Comparison of ENCODE assay signal across 20 cellular contexts in genomic region chr17:36879599-36880255, GRCh38. TPM values are rescaled to one million over a fixed set of nuclear protein-coding genes. Genes with fewer than 3 reads are reported as not detected.
A peak's percentile ranks its signal among the peaks of the same experiment; 100 is the strongest.
DNase-seq lines count a peak whose midpoint lies in the region; ATAC-seq, FAIRE-seq and TF ChIP-seq lines count a peak whose summit lies in the region.
"Had no signal": no experiment of that assay in that cellular context is flagged by ENCODE, and none has a peak within 500 bp of the region (broad histone marks: within the 10 kb centered on the region; RNA-seq: fewer than 3 reads in every experiment).

No MANE protein-coding gene starts in this region.

- WGBS in K562 (ENCODE audit: insufficient coverage, low coverage, missing lambda C conversion rate), result 41% methylated on average over 15 of the region's 15 CpGs
- WGBS in stomach, 5 donors, result 79 to 82% (median 81%) methylated on average over 15 of the region's 15 CpGs

- H3K9me1 ChIP-seq in K562 (ENCODE audit: control insufficient read depth, insufficient read depth, low read length), result no peaks in the 10 kb centered on the region

- CTCF ChIA-PET in K562 (lab: Yijun Ruan, JAX; ENCODE audit: low intra/inter-chr PET ratio), result no interaction called here

- no peak overlapping the region for H3K4me2 ChIP-seq in K562 (ENCODE audit: insufficient read depth, low read length)
- H3K4me2 ChIP-seq in neural progenitor cell, result peak overlapping the region; percentile 31
- H3K4me2 ChIP-seq: BLaER1 had no signal

- no peaks in the 10 kb centered on the region for H3F3A ChIP-seq in neural progenitor cell (ENCODE audit: low read depth)

- no peak for FAIRE-seq in K562 (lab: Jason Lieb, UNC)
- FAIRE-seq: GM12892, H1 had no signal

- H3K9me3 ChIP-seq in K562 (replicated peaks; ENCODE audit: control insufficient read depth, insufficient read depth, low read depth, low read length), result peaks cover 2% of the 10 kb centered on the region; the same call in 1 of the 2 replicates
- H3K9me3 ChIP-seq in neural progenitor cell (ENCODE audit: low read depth), result no peaks in the 10 kb centered on the region
- H3K9me3 ChIP-seq in stomach, result peaks cover 0 to 16% (median 11%) of the 10 kb centered on the region in 4 donors
- H3K9me3 ChIP-seq: Caco-2 had no signal

- DNase-seq in NCI-H1417 (lab: John Stamatoyannopoulos, UW), result peak in 2 of 3 experiments; percentile 61 to 90
- peak; percentile 62 for DNase-seq in NCI-H2227 (lab: John Stamatoyannopoulos, UW; ENCODE audit: unreplicated experiment)
- no peak for DNase-seq in K562 (ENCODE audit: extremely low read depth in 1 of 4, low spot score in 3 of 4)
- DNase-seq in neural progenitor cell (ENCODE audit: low spot score), result peak; percentile 54
- DNase-seq in endothelial cell (ENCODE audit: low spot score), result no peak
- DNase-seq in SW480 (ENCODE audit: low spot score), result no peak
- DNase-seq in stomach, result no peak
- no peak for DNase-seq in MV-4-11 (lab: John Stamatoyannopoulos, UW)
- DNase-seq: 8988T; AML-193; Caco-2; CD8-positive, alpha-beta memory T cell; DND-41; GDM1; HFFc6 had no signal

- TF ChIP-seq CTCF in K562 (IDR thresholded peaks at IDR 0.05 in 2 of 3, conservative IDR thresholded peaks at IDR 0.05 in 1 of 3; ENCODE audit: insufficient read depth in 2 of 3, low read depth in 1 of 3, low read length in 3 of 3) (no peak), neural progenitor cell (IDR thresholded peaks at IDR 0.05) (no peak), endothelial cell (IDR thresholded peaks at IDR 0.05; ENCODE audit: unreplicated experiment) (no peak), stomach (IDR thresholded peaks at IDR 0.05) (no peak)

- H3K36me3 Mint-ChIP-seq in neural progenitor cell (no peaks in the 10 kb centered on the region), endothelial cell (ENCODE audit: low read depth, unreplicated experiment) (no peaks in the 10 kb centered on the region)

- H3K36me3 ChIP-seq in K562 (ENCODE audit: control insufficient read depth, insufficient read depth, low read length) (no peaks in the 10 kb centered on the region), neural progenitor cell (no peaks in the 10 kb centered on the region), stomach (no peaks in the 10 kb centered on the region)
- H3K36me3 ChIP-seq: BLaER1, HAP-1 had no signal

- TF ChIP-seq POLR2A in K562 (conservative IDR thresholded peaks at IDR 0.05), result no peak
- no peak for TF ChIP-seq POLR2A in stomach (IDR thresholded peaks at IDR 0.05)

- peaks cover 8% of the 10 kb centered on the region for H3K9me3 Mint-ChIP-seq in neural progenitor cell
- H3K9me3 Mint-ChIP-seq in endothelial cell (ENCODE audit: unreplicated experiment), result no peaks in the 10 kb centered on the region

- ATAC-seq in K562, result no peak

- POLR2A ChIA-PET in K562 (lab: Yijun Ruan, JAX), result interaction anchor here (0.6 kb wide), 1 partner anchor 96 kb away, joined by 3 read pairs; no protein-coding TSS in a partner anchor

- TF ChIP-seq RAD21 in K562 (CRISPR knock-in tag; conservative IDR thresholded peaks at IDR 0.05 in 1 of 2, IDR thresholded peaks at IDR 0.05 in 1 of 2), result no peak

- H3K27ac Mint-ChIP-seq in neural progenitor cell (peak overlapping the region; percentile 0), endothelial cell (ENCODE audit: unreplicated experiment) (no peak overlapping the region)
- H3K27ac Mint-ChIP-seq: CD8-positive, alpha-beta memory T cell; HFFc6 had no signal

- H3K9ac ChIP-seq in K562 (ENCODE audit: insufficient read depth in 1 of 2, low read depth in 2 of 2, low read length in 2 of 2) (no peak overlapping the region), neural progenitor cell (no peak overlapping the region)
- H3K9ac ChIP-seq: BLaER1 had no signal

- H3K4me3 ChIP-seq in K562 (no peak overlapping the region), neural progenitor cell (no peak overlapping the region), stomach (no peak overlapping the region)
- H3K4me3 ChIP-seq: BLaER1, HAP-1 had no signal

- H3K4me1 Mint-ChIP-seq in neural progenitor cell (peaks cover 23% of the 10 kb centered on the region), endothelial cell (ENCODE audit: unreplicated experiment) (no peaks in the 10 kb centered on the region)
- H3K4me1 Mint-ChIP-seq: CD8-positive, alpha-beta memory T cell had no signal

- H3K79me2 ChIP-seq in K562 (ENCODE audit: control insufficient read depth, insufficient read depth, low read length) (no peaks in the 10 kb centered on the region), neural progenitor cell (ENCODE audit: low read depth) (no peaks in the 10 kb centered on the region)

- H3K4me1 ChIP-seq in K562 (replicated peaks in 1 of 2; ENCODE audit: control insufficient read depth in 2 of 2, insufficient read depth in 2 of 2, low read length in 2 of 2) (peaks cover 0 to 8% of the 10 kb centered on the region in 2 experiments; a peak in 3 of 5 replicates), neural progenitor cell (no peaks in the 10 kb centered on the region), stomach (peaks cover 0 to 5% (median 2%) of the 10 kb centered on the region in 4 donors)
- H3K4me1 ChIP-seq: Caco-2, HAP-1 had no signal

- H3K27me3 ChIP-seq in K562 (ENCODE audit: control insufficient read depth in 2 of 2, insufficient read depth in 2 of 2, low read length in 2 of 2), result peaks cover 2 to 31% of the 10 kb centered on the region in 2 experiments; a peak in 4 of 5 replicates
- no peaks in the 10 kb centered on the region for H3K27me3 ChIP-seq in neural progenitor cell
- H3K27me3 ChIP-seq in stomach, result peaks cover 0 to 81% (median 24%) of the 10 kb centered on the region in 3 donors

- BruUV-seq in K562 (replicated peaks; lab: Mats Ljungman, UMichigan), result no TSS peak

- in situ Hi-C loops in K562 (cut with MboI), result no loop called here

- 0 out of 2 replicates have a peak, but pooled peaks cover 3% of the 10 kb centered on the region for H4K20me1 ChIP-seq in K562 (replicated peaks; ENCODE audit: control insufficient read depth, insufficient read depth, low read length)
- H4K20me1 ChIP-seq in neural progenitor cell (ENCODE audit: low read depth), result no peaks in the 10 kb centered on the region
- H4K20me1 ChIP-seq: BLaER1 had no signal

- no peak overlapping the region for H3K27ac ChIP-seq in K562 (ENCODE audit: extremely low read depth, low read depth, low read length)
- H3K27ac ChIP-seq in neural progenitor cell, result no peak overlapping the region
- no peak overlapping the region for H3K27ac ChIP-seq in stomach
- H3K27ac ChIP-seq: BLaER1, HL-60 had no signal

- no peak overlapping the region for H3K4me3 Mint-ChIP-seq in neural progenitor cell
- no peak overlapping the region for H3K4me3 Mint-ChIP-seq in endothelial cell (ENCODE audit: unreplicated experiment)
- H3K4me3 Mint-ChIP-seq: CD8-positive, alpha-beta memory T cell; HFFc6 had no signal

- no peak for TF ChIP-seq EP300 in K562 (IDR thresholded peaks at IDR 0.05; ENCODE audit: low read length)
- no peak for TF ChIP-seq EP300 in stomach (IDR thresholded peaks at IDR 0.05)

- H3K27me3 Mint-ChIP-seq in neural progenitor cell (ENCODE audit: insufficient read depth, low read depth) (peaks cover 22% of the 10 kb centered on the region), endothelial cell (ENCODE audit: unreplicated experiment) (peaks cover 8% of the 10 kb centered on the region)

- no peak overlapping the region for H2AFZ ChIP-seq in K562 (ENCODE audit: low read depth, low read length)
- H2AFZ ChIP-seq in neural progenitor cell (replicated peaks), result no peak overlapping the region

- intact Hi-C loops in K562 (cut with micrococcal nuclease), result no loop called here
- intact Hi-C loops in stomach (cut with DNase I; ENCODE audit: low total_unique reads), result no loop called here

TF ChIP-seq in K562, 482 proteins besides CTCF, POLR2A, EP300 and RAD21 (continues in another document):
- TF ChIP-seq, protein P1, sequence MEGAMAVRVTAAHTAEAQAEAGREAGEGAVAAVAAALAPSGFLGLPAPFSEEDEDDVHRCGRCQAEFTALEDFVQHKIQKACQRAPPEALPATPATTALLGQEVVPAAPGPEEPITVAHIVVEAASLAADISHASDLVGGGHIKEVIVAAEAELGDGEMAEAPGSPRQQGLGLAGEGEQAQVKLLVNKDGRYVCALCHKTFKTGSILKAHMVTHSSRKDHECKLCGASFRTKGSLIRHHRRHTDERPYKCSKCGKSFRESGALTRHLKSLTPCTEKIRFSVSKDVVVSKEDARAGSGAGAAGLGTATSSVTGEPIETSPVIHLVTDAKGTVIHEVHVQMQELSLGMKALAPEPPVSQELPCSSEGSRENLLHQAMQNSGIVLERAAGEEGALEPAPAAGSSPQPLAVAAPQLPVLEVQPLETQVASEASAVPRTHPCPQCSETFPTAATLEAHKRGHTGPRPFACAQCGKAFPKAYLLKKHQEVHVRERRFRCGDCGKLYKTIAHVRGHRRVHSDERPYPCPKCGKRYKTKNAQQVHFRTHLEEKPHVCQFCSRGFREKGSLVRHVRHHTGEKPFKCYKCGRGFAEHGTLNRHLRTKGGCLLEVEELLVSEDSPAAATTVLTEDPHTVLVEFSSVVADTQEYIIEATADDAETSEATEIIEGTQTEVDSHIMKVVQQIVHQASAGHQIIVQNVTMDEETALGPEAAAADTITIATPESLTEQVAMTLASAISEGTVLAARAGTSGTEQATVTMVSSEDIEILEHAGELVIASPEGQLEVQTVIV (CRISPR knock-in tag; IDR thresholded peaks at IDR 0.05; ENCODE audit: borderline replicate concordance), result no peak

RNA-seq across cellular contexts. Expression of gene LHX1, which starts 57.5 kb away (rescaled TPM):
- total RNA-seq in K562 (2011; cell fraction: chromatin; rRNA removed; ENCODE audit: low replicate concordance), result 0.58 and 0.74 TPM in 2 replicates
- total RNA-seq in K562 (2011; cell fraction: nucleolus; rRNA removed), result 0.53 and 1.5 TPM in 2 replicates
- total RNA-seq in K562 (2011; cell fraction: nucleoplasm; rRNA removed), result 0.15 TPM in 1 of 2 replicates, not detected in the other
- total RNA-seq in K562 (2014; rRNA removed) (0.05 TPM in 1 of 2 replicates, not detected in the other), K562 (2014; rRNA removed; fragmentation: Illumina TruSeq; extraction: Trizol) (not detected in 2 replicates), K562 (2015; rRNA removed; fragmentation: Illumina TruSeq; extraction: Trizol) (not detected in 2 replicates), K562 (2021) (0.07 TPM in 1 of 2 replicates, not detected in the other), neural progenitor cell (ENCODE audit: low replicate concordance) (not detected in 2 replicates), endothelial cell (ENCODE audit: unreplicated experiment) (4.5 TPM), stomach (not detected)
- polyA plus RNA-seq in K562 (2011; rRNA removed) (0.05 and 0.64 TPM in 2 replicates), K562 (2014; fragmentation: Illumina TruSeq; extraction: Trizol) (0.04 TPM in 1 of 2 replicates, not detected in the other), K562 (2014; fragmentation: Nextera tagmentation; extraction: Ambion mirVana) (not detected), K562 (2014; rRNA removed) (not detected in 2 replicates), stomach (not detected)
- polyA plus RNA-seq in K562 (2011; cell fraction: cytosol; rRNA removed), result 0.18 and 1.1 TPM in 2 replicates
- polyA plus RNA-seq in K562 (2011; cell fraction: nucleus; rRNA removed), result 0.13 and 5.4 TPM in 2 replicates
- polyA plus RNA-seq in K562 (2012), result not detected in 2 replicates
- 0.49 TPM in 1 of 2 replicates, not detected in the other for polyA minus RNA-seq in K562 (2011; rRNA and poly(A)+ RNA removed)
- polyA minus RNA-seq in K562 (2011; cell fraction: cytosol; rRNA and poly(A)+ RNA removed), result 2.2 TPM in 1 of 2 replicates, not detected in the other
- 0.81 TPM in 1 of 2 replicates, not detected in the other for polyA minus RNA-seq in K562 (2011; cell fraction: nucleus; rRNA and poly(A)+ RNA removed)
- total RNA-seq: Caco-2 had no signal
- polyA plus RNA-seq: CD8-positive, alpha-beta memory T cell had no signal

Comparison
In these comparisons a context has a peak if more than half of its experiments do, and no peak if none do; other contexts are left out.
1. DNase-seq: peak in NCI-H1417 (2 of 3), NCI-H2227 (single experiment) and neural progenitor cell (single experiment); none in K562 (0 of 4), endothelial cell (single experiment), SW480 (single experiment), stomach (single experiment) and MV-4-11 (single experiment).